16 cellular contexts compared by ENCODE assay signal in the genomic region with DNA sequence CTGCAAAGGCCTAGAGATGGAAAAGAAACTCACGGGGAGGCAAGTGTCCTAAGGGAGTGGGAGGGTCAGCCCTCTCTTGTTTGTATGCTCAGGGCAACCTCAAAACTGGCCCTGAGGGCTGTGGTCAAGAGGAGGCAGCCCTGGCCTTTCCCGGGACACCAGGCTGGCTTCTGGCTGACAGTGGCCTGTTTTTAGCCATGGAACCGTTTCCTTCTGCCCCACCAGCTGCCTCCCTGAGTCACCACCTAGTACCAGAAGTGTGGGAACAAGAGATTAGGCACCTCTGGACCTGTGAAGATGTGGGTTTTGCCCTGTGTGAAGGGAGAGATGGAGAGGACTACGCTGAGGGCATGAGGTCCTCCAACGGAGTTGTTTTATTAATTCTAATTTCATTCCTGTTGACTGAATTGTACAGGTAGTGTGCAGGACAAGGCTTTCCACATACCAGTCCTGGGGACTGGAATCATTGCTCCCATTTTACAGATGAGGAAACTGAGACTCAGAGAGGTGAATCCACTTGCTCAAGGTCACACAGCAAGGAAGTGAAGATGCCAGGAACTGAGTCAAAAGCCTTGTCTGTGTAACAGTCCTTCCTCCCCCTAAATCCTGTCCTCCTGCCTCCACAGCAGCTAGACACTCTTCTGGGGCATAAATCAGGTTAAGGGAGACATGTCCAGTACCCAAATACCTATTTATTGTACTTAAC. TPM values are rescaled to one million over a fixed set of nuclear protein-coding genes. Genes with fewer than 3 reads are reported as not detected.
"Had no signal": no experiment of that assay in that cellular context is flagged by ENCODE, and none has a peak within 500 bp of the region (broad histone marks: within the 10 kb centered on the region; RNA-seq: fewer than 3 reads in every experiment).

No MANE protein-coding gene starts in this region.

- H3K27me3 ChIP-seq: colonic mucosa, hepatocyte, right atrium auricular region, spleen had no signal

- H3K9me3 Mint-ChIP-seq: activated CD4-positive, alpha-beta memory T cell treated with anti-CD3 and anti-CD28 coated beads, Interleukin-2, amount 10 ng/mL, durations not matched to agents 7 days and 5 days; activated naive CD8-positive, alpha-beta T cell treated with anti-CD3 and anti-CD28 coated beads, Interleukin-2, amount 50 U/mL, for 24 hours had no signal

- H3K4me2 ChIP-seq: hepatocyte had no signal

- H3K4me3 ChIP-seq: colonic mucosa, hepatocyte, right atrium auricular region, spleen had no signal

- H2AFZ ChIP-seq: hepatocyte, parathyroid adenoma had no signal

- H3K36me3 ChIP-seq: colonic mucosa, right atrium auricular region, spleen had no signal

- H3K9me3 ChIP-seq: colonic mucosa, right atrium auricular region, spleen had no signal

- H3K9ac ChIP-seq: parathyroid adenoma had no signal

- H3K27ac Mint-ChIP-seq: activated CD4-positive, alpha-beta memory T cell treated with anti-CD3 and anti-CD28 coated beads, Interleukin-2, amount 10 ng/mL, durations not matched to agents 7 days and 5 days; activated naive CD8-positive, alpha-beta T cell treated with anti-CD3 and anti-CD28 coated beads, Interleukin-2, amount 50 U/mL, for 24 hours had no signal

- H3K4me1 ChIP-seq: colonic mucosa had no signal

- ATAC-seq: activated naive CD8-positive, alpha-beta T cell treated with anti-CD3 and anti-CD28 coated beads, Interleukin-2, amount 50 U/mL, for 24 hours had no signal

- DNase-seq: activated CD4-positive, alpha-beta memory T cell treated with anti-CD3 and anti-CD28 coated beads, Interleukin-2, amount 10 ng/mL, durations not matched to agents 7 days and 5 days; activated CD4-positive, alpha-beta T cell treated with anti-CD3 and anti-CD28 coated beads for 1 hour; activated naive CD8-positive, alpha-beta T cell treated with anti-CD3 and anti-CD28 coated beads, Interleukin-2, amount 50 U/mL, for 24 hours; caudate nucleus; colonic mucosa; effector CD8-positive, alpha-beta T cell; spleen; stimulated activated CD4-positive, alpha-beta T cell treated with anti-CD3 and anti-CD28 coated beads, Interleukin-2, amount 100 ng/mL, for 24 hours; stimulated activated naive CD4-positive, alpha-beta T cell treated with Interleukin-2 at 50 U/mL for 16 hours; T1000 had no signal

- H3K27ac ChIP-seq: colonic mucosa, hepatocyte, parathyroid adenoma had no signal

- H3K79me2 ChIP-seq: hepatocyte, parathyroid adenoma had no signal

RNA-seq across cellular contexts. Expression of gene FOXS1, which starts 5.5 kb away (rescaled TPM):
- total RNA-seq: activated CD4-positive, alpha-beta memory T cell treated with anti-CD3 and anti-CD28 coated beads, Interleukin-2, amount 10 ng/mL, durations not matched to agents 7 days and 5 days; ureter had no signal
- polyA plus RNA-seq: fibroblast of lung had no signal

RNA-seq across cellular contexts. Expression of gene MYLK2, which starts 20.8 kb away (rescaled TPM):
- total RNA-seq: hepatocyte, ureter had no signal
- polyA plus RNA-seq: fibroblast of lung had no signal

RNA-seq across cellular contexts. Expression of gene DUSP15, which starts 30.4 kb away (rescaled TPM):
- total RNA-seq: activated CD4-positive, alpha-beta memory T cell treated with anti-CD3 and anti-CD28 coated beads, Interleukin-2, amount 10 ng/mL, durations not matched to agents 7 days and 5 days; fibroblast of lung had no signal

RNA-seq across cellular contexts. Expression of gene TTLL9, which starts 30.5 kb away (rescaled TPM):
- total RNA-seq: activated CD4-positive, alpha-beta memory T cell treated with anti-CD3 and anti-CD28 coated beads, Interleukin-2, amount 10 ng/mL, durations not matched to agents 7 days and 5 days; colonic mucosa; fibroblast of lung; hepatocyte; kidney epithelial cell; right atrium auricular region had no signal
